11 cellular contexts compared by ENCODE assay signal in genomic region chr14:54219281-54220121, GRCh38.
DNase-seq lines count a peak whose midpoint lies in the region; ATAC-seq, FAIRE-seq and TF ChIP-seq lines count a peak whose summit lies in the region.
"Had no signal": no experiment of that assay in that cellular context is flagged by ENCODE, and none has a peak within 500 bp of the region (broad histone marks: within the 10 kb centered on the region; RNA-seq: fewer than 3 reads in every experiment).

No MANE protein-coding gene starts in this region.

- H3K36me3 ChIP-seq in keratinocyte (ENCODE audit: control insufficient read depth in 2 of 2, extremely low read depth in 1 of 2, insufficient read depth in 2 of 2, low read length in 2 of 2): no peaks in the 10 kb centered on the region
- no peaks in the 10 kb centered on the region for H3K36me3 ChIP-seq in skeletal muscle satellite cell (ENCODE audit: insufficient read depth, low read length)

- H3K9me3 ChIP-seq in keratinocyte (ENCODE audit: control insufficient read depth, low read depth, low read length) (no peaks in the 10 kb centered on the region), skeletal muscle satellite cell (replicated peaks; ENCODE audit: low read length) (no peaks in the 10 kb centered on the region)

- FAIRE-seq in keratinocyte (lab: Jason Lieb, UNC) (no peak), frontal cortex (lab: Jason Lieb, UNC) (no peak)

- POLR2A ChIA-PET in GM10248 (lab: Yijun Ruan, JAX): no interaction called here

- CTCF ChIA-PET in GM10248 (lab: Yijun Ruan, JAX): interaction anchor here (1.1 to 1.8 kb wide), 5 partner anchors 10 to 128 kb away, joined by 3 to 6 read pairs (median 4); no protein-coding TSS in a partner anchor

- no peak for ATAC-seq in HG02981 (IDR thresholded peaks at IDR 0.05; ENCODE audit: unreplicated experiment)

- no peaks in the 10 kb centered on the region for H4K20me1 ChIP-seq in keratinocyte (ENCODE audit: control insufficient read depth, extremely low read depth, insufficient read depth, low read length)

- H3K9me3 Mint-ChIP-seq in chondrocyte (ENCODE audit: low read depth): no peaks in the 10 kb centered on the region

- H3K27ac Mint-ChIP-seq in chondrocyte (ENCODE audit: unreplicated experiment): no peak overlapping the region

- H3K4me2 ChIP-seq in keratinocyte (ENCODE audit: control insufficient read depth, extremely low read depth, insufficient read depth, low read depth, low read length) (peak overlapping the region; percentile 90), skeletal muscle satellite cell (ENCODE audit: low read length) (peak overlapping the region; percentile 88)

- dilution Hi-C loops in keratinocyte (cut with MboI; ENCODE audit: extremely low pct_ligation_motif_present, low sequenced_read_pairs): no loop called here

- H3K9ac ChIP-seq in keratinocyte (ENCODE audit: control insufficient read depth, extremely low read depth, insufficient read depth, low read length) (no peak overlapping the region), skeletal muscle satellite cell (ENCODE audit: low read depth, low read length) (no peak overlapping the region)

- TF ChIP-seq CTCF in GM10248 (IDR thresholded peaks at IDR 0.05; ENCODE audit: control extremely low read depth, extremely low read depth, low read depth, missing control alignments): no peak
- no peak for TF ChIP-seq CTCF in chondrocyte (IDR thresholded peaks at IDR 0.05)
- no peak for TF ChIP-seq CTCF in keratinocyte (optimal IDR thresholded peaks at IDR 0.05 in 1 of 3, IDR thresholded peaks at IDR 0.05 in 1 of 3, conservative IDR thresholded peaks at IDR 0.05 in 1 of 3; ENCODE audit: extremely low read depth in 1 of 3, insufficient read depth in 2 of 3, low read length in 3 of 3)

- peak overlapping the region; percentile 94 for H2AFZ ChIP-seq in keratinocyte (ENCODE audit: control insufficient read depth, low read length)

- no peaks in the 10 kb centered on the region for H3K79me2 ChIP-seq in keratinocyte (ENCODE audit: control insufficient read depth, insufficient read depth, low read length)

- H3K4me1 ChIP-seq in keratinocyte (ENCODE audit: control insufficient read depth, extremely low read depth, insufficient read depth, low read length) (peaks cover 11% of the 10 kb centered on the region), skeletal muscle satellite cell (ENCODE audit: control insufficient read depth, insufficient read depth, low read length) (peaks cover 8% of the 10 kb centered on the region)

- peaks cover 14% of the 10 kb centered on the region for H3K4me1 Mint-ChIP-seq in chondrocyte (ENCODE audit: low read depth)

- no peak overlapping the region for H3K27ac ChIP-seq in keratinocyte (ENCODE audit: control insufficient read depth, insufficient read depth, low read length)

- H3K27me3 Mint-ChIP-seq in chondrocyte (ENCODE audit: low read depth): peaks cover 12% of the 10 kb centered on the region

- H3K27me3 ChIP-seq in keratinocyte (ENCODE audit: control insufficient read depth, extremely low read depth, insufficient read depth, low read length) (no peaks in the 10 kb centered on the region), skeletal muscle satellite cell (ENCODE audit: control insufficient read depth, insufficient read depth, low read length) (peaks cover 25% of the 10 kb centered on the region)

- H3K9me1 ChIP-seq in keratinocyte (ENCODE audit: control insufficient read depth, extremely low read depth, insufficient read depth, low read length): no peaks in the 10 kb centered on the region

- DNase-seq in GM10248 (ENCODE audit: extremely low spot score) (peak; percentile 32), chondrocyte (ENCODE audit: low spot score) (no peak), keratinocyte (ENCODE audit: low read depth, low spot score) (no peak), NCI-H526 (lab: John Stamatoyannopoulos, UW) (no peak), hippocampal formation (lab: John Stamatoyannopoulos, UW) (no peak), frontal cortex (ENCODE audit: low spot score in 2 of 2) (no peak)
- DNase-seq: activated effector memory CD4-positive, alpha-beta T cell treated with anti-CD3 and anti-CD28 coated beads, Interleukin-2, amount 50 U/mL, for 16 hours; effector memory CD4-positive, alpha-beta T cell; NK-92 treated with Interleukin-12 subunit alpha and Interleukin-12 subunit beta, amount 100 ng/mL, for 24 hours had no signal

- H3K4me3 ChIP-seq in keratinocyte (ENCODE audit: control insufficient read depth in 2 of 3, extremely low read depth in 1 of 3, insufficient read depth in 2 of 3, low read depth in 1 of 3, low read length in 3 of 3) (peak overlapping the region in 2 of 3 experiments; percentile 40 to 61), skeletal muscle satellite cell (ENCODE audit: low read length) (peak overlapping the region; percentile 68)

- H3K4me3 Mint-ChIP-seq in chondrocyte (ENCODE audit: unreplicated experiment): peak overlapping the region; percentile 71

- H3K36me3 Mint-ChIP-seq in chondrocyte (ENCODE audit: low read depth): no peaks in the 10 kb centered on the region
